Comparison of ENCODE assay signal across 8 cellular contexts in genomic region chr7:128032605-128033235, GRCh38. TPM values are rescaled to one million over a fixed set of nuclear protein-coding genes. Genes with fewer than 3 reads are reported as not detected.
DNase-seq lines count a peak whose midpoint lies in the region; ATAC-seq, FAIRE-seq and TF ChIP-seq lines count a peak whose summit lies in the region.

No MANE protein-coding gene starts in this region.

- H3K27ac ChIP-seq in psoas muscle = no peak overlapping the region

- WGBS in psoas muscle, 3 donors = 23 to 38% (median 33%) methylated on average over 24 to 41 of the region's 41 CpGs

- intact Hi-C loops in psoas muscle (cut with DNase I) = no loop called here
- intact Hi-C loops in activated T-helper 1 cell treated with anti-CD3 and anti-CD28 coated beads, Interleukin-12 subunit alpha, Interleukin-12 subunit beta, Interleukin-2, Interleukin-4 antibody, amounts not matched to agents 30 ng/mL and 10 ng/mL and 1 ng/mL, durations not matched to agents 14 hours and 24 hours and 36 hours (cut with micrococcal nuclease) = loop anchor here (1.0 to 10.0 kb wide), 4 partner anchors 70 to 448 kb away; partner anchors contain the start of genes ARF5 and GCC1

- H3K36me3 ChIP-seq in psoas muscle (ENCODE audit: insufficient read depth in 1 of 2, low read depth in 1 of 2) = no peaks in the 10 kb centered on the region

- DNase-seq in GM10248 (ENCODE audit: extremely low spot score) (peak; percentile 39), WTC11 (ENCODE audit: low spot score) (peak; percentile 24), germinal center (ENCODE audit: low spot score) (peak; percentile 55), psoas muscle (peak in 1 of 2 donors; percentile 43), GM19239 (ENCODE audit: insufficient read length, low spot score) (no peak)
- no peak for DNase-seq in activated T-helper 1 cell treated with anti-CD3 and anti-CD28 coated beads, Interleukin-12 subunit alpha, Interleukin-12 subunit beta, Interleukin-2, Interleukin-4 antibody, amounts not matched to agents 30 ng/mL and 10 ng/mL and 1 ng/mL, durations not matched to agents 14 hours and 24 hours and 36 hours (ENCODE audit: low spot score)

- peak overlapping the region; percentile 65 for H3K4me3 ChIP-seq in psoas muscle

- FAIRE-seq in GM19239 (lab: Jason Lieb, UNC) = no peak

- H3K9me3 ChIP-seq in psoas muscle = no peaks in the 10 kb centered on the region

- H3K4me1 ChIP-seq in psoas muscle = peaks cover 6% of the 10 kb centered on the region

- peaks cover 38% of the 10 kb centered on the region for H3K27me3 Mint-ChIP-seq in WTC11 (ENCODE audit: low read depth)
- H3K27me3 Mint-ChIP-seq in activated T-helper 1 cell treated with anti-CD3 and anti-CD28 coated beads, Interleukin-12 subunit alpha, Interleukin-12 subunit beta, Interleukin-2, Interleukin-4 antibody, amounts not matched to agents 30 ng/mL and 10 ng/mL and 1 ng/mL, durations not matched to agents 14 hours and 24 hours and 36 hours (ENCODE audit: insufficient read depth) = peaks cover 23% of the 10 kb centered on the region

- H3K9me3 Mint-ChIP-seq in WTC11 = peaks cover 7% of the 10 kb centered on the region; the same call in 1 of the 2 replicates
- no peaks in the 10 kb centered on the region for H3K9me3 Mint-ChIP-seq in activated T-helper 1 cell treated with anti-CD3 and anti-CD28 coated beads, Interleukin-12 subunit alpha, Interleukin-12 subunit beta, Interleukin-2, Interleukin-4 antibody, amounts not matched to agents 30 ng/mL and 10 ng/mL and 1 ng/mL, durations not matched to agents 14 hours and 24 hours and 36 hours

- peak overlapping the region; percentile 59 for H3K4me3 Mint-ChIP-seq in WTC11
- H3K4me3 Mint-ChIP-seq in activated T-helper 1 cell treated with anti-CD3 and anti-CD28 coated beads, Interleukin-12 subunit alpha, Interleukin-12 subunit beta, Interleukin-2, Interleukin-4 antibody, amounts not matched to agents 30 ng/mL and 10 ng/mL and 1 ng/mL, durations not matched to agents 14 hours and 24 hours and 36 hours = no peak overlapping the region

- POLR2A ChIA-PET in GM10248 (lab: Yijun Ruan, JAX) (no interaction called here), WTC11 (lab: Charles Lee) (interaction anchor here (0.7 to 1.6 kb wide), 3 partner anchors 13 to 174 kb away, joined by 3 to 6 read pairs (median 3); no protein-coding TSS in a partner anchor)

- peaks cover 0 to 8% (median 0%) of the 10 kb centered on the region in 3 donors for H3K27me3 ChIP-seq in psoas muscle (ENCODE audit: insufficient read depth in 3 of 3, low read length in 2 of 3)

- no peak overlapping the region for H3K27ac Mint-ChIP-seq in WTC11
- H3K27ac Mint-ChIP-seq in activated T-helper 1 cell treated with anti-CD3 and anti-CD28 coated beads, Interleukin-12 subunit alpha, Interleukin-12 subunit beta, Interleukin-2, Interleukin-4 antibody, amounts not matched to agents 30 ng/mL and 10 ng/mL and 1 ng/mL, durations not matched to agents 14 hours and 24 hours and 36 hours = no peak overlapping the region

- TF ChIP-seq CTCF in GM10248 (IDR thresholded peaks at IDR 0.05; ENCODE audit: control extremely low read depth, extremely low read depth, low read depth, missing control alignments) = no peak
- no peak for TF ChIP-seq CTCF in WTC11 (IDR thresholded peaks at IDR 0.05)
- no peak for TF ChIP-seq CTCF in psoas muscle (IDR thresholded peaks at IDR 0.05)

- peak; percentile 6 for ATAC-seq in WTC11
- peak in 3 of 4 donors; percentile 12 to 33 (median 29) for ATAC-seq in psoas muscle
- ATAC-seq in GM21825 (IDR thresholded peaks at IDR 0.05; ENCODE audit: unreplicated experiment) = no peak
- ATAC-seq in HG02759 (IDR thresholded peaks at IDR 0.05; ENCODE audit: unreplicated experiment) = no peak

- peaks cover 12% of the 10 kb centered on the region for H3K36me3 Mint-ChIP-seq in WTC11
- peaks cover 24% of the 10 kb centered on the region for H3K36me3 Mint-ChIP-seq in activated T-helper 1 cell treated with anti-CD3 and anti-CD28 coated beads, Interleukin-12 subunit alpha, Interleukin-12 subunit beta, Interleukin-2, Interleukin-4 antibody, amounts not matched to agents 30 ng/mL and 10 ng/mL and 1 ng/mL, durations not matched to agents 14 hours and 24 hours and 36 hours (ENCODE audit: low read depth)

- CTCF ChIA-PET in GM10248 (lab: Yijun Ruan, JAX) (interaction anchor here (1.0 kb wide), 1 partner anchor 177 kb away, joined by 3 read pairs; no protein-coding TSS in a partner anchor), WTC11 (lab: Charles Lee) (interaction anchor here (0.6 to 2.0 kb wide), 8 partner anchors 12 to 302 kb away, joined by 3 to 13 read pairs (median 5); no protein-coding TSS in a partner anchor)

- H3K4me1 Mint-ChIP-seq in WTC11 = peaks cover 26% of the 10 kb centered on the region
- H3K4me1 Mint-ChIP-seq in activated T-helper 1 cell treated with anti-CD3 and anti-CD28 coated beads, Interleukin-12 subunit alpha, Interleukin-12 subunit beta, Interleukin-2, Interleukin-4 antibody, amounts not matched to agents 30 ng/mL and 10 ng/mL and 1 ng/mL, durations not matched to agents 14 hours and 24 hours and 36 hours (ENCODE audit: low read depth) = no peaks in the 10 kb centered on the region

TF ChIP-seq in WTC11, 78 proteins besides CTCF, POLR2A, EP300 and RAD21:
- TF ChIP-seq ETV6 (CRISPR knock-in tag; IDR thresholded peaks at IDR 0.05) (peak; percentile 7; the same call in 1 of the 2 replicates), CREM (CRISPR knock-in tag; IDR thresholded peaks at IDR 0.05) (0 out of 2 replicates have a peak, but pooled peaks have one; percentile 57), HMGA2 (CRISPR knock-in tag; IDR thresholded peaks at IDR 0.05) (no peak), SP1 (CRISPR knock-in tag; conservative IDR thresholded peaks at IDR 0.05) (0 out of 2 replicates have a peak, but pooled peaks have one; percentile 8)
- TF ChIP-seq, protein P1, sequence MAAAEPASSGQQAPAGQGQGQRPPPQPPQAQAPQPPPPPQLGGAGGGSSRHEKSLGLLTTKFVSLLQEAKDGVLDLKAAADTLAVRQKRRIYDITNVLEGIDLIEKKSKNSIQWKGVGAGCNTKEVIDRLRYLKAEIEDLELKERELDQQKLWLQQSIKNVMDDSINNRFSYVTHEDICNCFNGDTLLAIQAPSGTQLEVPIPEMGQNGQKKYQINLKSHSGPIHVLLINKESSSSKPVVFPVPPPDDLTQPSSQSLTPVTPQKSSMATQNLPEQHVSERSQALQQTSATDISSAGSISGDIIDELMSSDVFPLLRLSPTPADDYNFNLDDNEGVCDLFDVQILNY (CRISPR knock-in tag; IDR thresholded peaks at IDR 0.05) = 0 out of 2 replicates have a peak, but pooled peaks have one; percentile 67
TF ChIP-seq in WTC11: peak in this region for 4.

RNA-seq across cellular contexts. Expression of gene LRRC4, which starts 1.5 kb away (rescaled TPM):
- total RNA-seq in WTC11 (2021) (7.8 to 14.9 TPM (median 9.9 TPM) in 3 replicates), psoas muscle (1 to 10 TPM; 2.7 to 5.0 (median 3.1) TPM)
- 1 to 10 TPM in 1 of 3 donors, under 1 TPM in 2; 0.39 to 1.2 (median 0.61) TPM for polyA plus RNA-seq in psoas muscle
- 1.3 and 2.1 TPM in 2 replicates for total RNA-seq in activated T-helper 1 cell treated with anti-CD3 and anti-CD28 coated beads, Interleukin-12 subunit alpha, Interleukin-12 subunit beta, Interleukin-2, Interleukin-4 antibody, amounts not matched to agents 30 ng/mL and 10 ng/mL and 1 ng/mL, durations not matched to agents 14 hours and 24 hours and 36 hours

Comparison
In these comparisons a context has a peak if more than half of its experiments do, and no peak if none do; other contexts are left out.
1. DNase-seq: peak in GM10248 (single experiment), WTC11 (single experiment) and germinal center (single experiment); none in GM19239 (single experiment) and activated T-helper 1 cell treated with anti-CD3 and anti-CD28 coated beads, Interleukin-12 subunit alpha, Interleukin-12 subunit beta, Interleukin-2, Interleukin-4 antibody, amounts not matched to agents 30 ng/mL and 10 ng/mL and 1 ng/mL, durations not matched to agents 14 hours and 24 hours and 36 hours (single experiment).
2. ATAC-seq: peak in WTC11 (single experiment) and psoas muscle (3 of 4); none in GM21825 (single experiment) and HG02759 (single experiment).